In genomic region chr14:94051779-94052178, GRCh38 we compare ENCODE assay signal across 16 cellular contexts. TPM values are rescaled to one million over a fixed set of nuclear protein-coding genes. Genes with fewer than 3 reads are reported as not detected.
A peak's percentile ranks its signal among the peaks of the same experiment; 100 is the strongest.
DNase-seq lines count a peak whose midpoint lies in the region; ATAC-seq and TF ChIP-seq lines count a peak whose summit lies in the region.
"Had no signal": no experiment of that assay in that cellular context is flagged by ENCODE, and none has a peak within 500 bp of the region (broad histone marks: within the 10 kb centered on the region; RNA-seq: fewer than 3 reads in every experiment).

No MANE protein-coding gene starts in this region.

- peaks cover 15 to 28% (median 24%) of the 10 kb centered on the region in 3 donors for H3K4me1 Mint-ChIP-seq in CD8-positive, alpha-beta memory T cell
- peaks cover 10% of the 10 kb centered on the region; the same call in 2 of the 3 replicates for H3K4me1 Mint-ChIP-seq in GM23338
- peaks cover 10 to 51% (median 23%) of the 10 kb centered on the region in 7 donors for H3K4me1 Mint-ChIP-seq in naive thymus-derived CD4-positive, alpha-beta T cell

- H3F3A ChIP-seq in GM23338 (replicated peaks; ENCODE audit: low read depth), result no peaks in the 10 kb centered on the region

- no peak overlapping the region for H2AFZ ChIP-seq in GM23338

- no peak for TF ChIP-seq CTCF in GM23338 (conservative IDR thresholded peaks at IDR 0.05; ENCODE audit: low read depth in 2 of 2)

- no peaks in the 10 kb centered on the region for H3K79me2 ChIP-seq in GM23338 (replicated peaks; ENCODE audit: insufficient read depth)

- H3K4me2 ChIP-seq in GM23338, result no peak overlapping the region
- H3K4me2 ChIP-seq: BLaER1 had no signal

- H3K27ac ChIP-seq in CD8-positive, alpha-beta memory T cell (ENCODE audit: low read depth, low read length), result peak overlapping the region; percentile 2
- no peak overlapping the region for H3K27ac ChIP-seq in GM23338 (ENCODE audit: low read depth)
- peak overlapping the region; percentile 68 for H3K27ac ChIP-seq in caudate nucleus (ENCODE audit: low read depth, low read length)
- no peak overlapping the region for H3K27ac ChIP-seq in naive thymus-derived CD4-positive, alpha-beta T cell (ENCODE audit: low read depth, low read length)
- H3K27ac ChIP-seq: BLaER1, body of pancreas had no signal

- ATAC-seq in GM23338 (no peak), HG02571 (IDR thresholded peaks at IDR 0.05; ENCODE audit: unreplicated experiment) (no peak), HG02642 (IDR thresholded peaks at IDR 0.05; ENCODE audit: poor library complexity, unreplicated experiment) (no peak)
- ATAC-seq in naive thymus-derived CD4-positive, alpha-beta T cell, result no peak
- ATAC-seq: body of pancreas had no signal

- peak overlapping the region in 4 of 8 donors; percentile 9 to 67 (median 34) for H3K27ac Mint-ChIP-seq in CD8-positive, alpha-beta memory T cell
- peak overlapping the region; percentile 42; the same call in 1 of the 2 replicates for H3K27ac Mint-ChIP-seq in GM23338
- peak overlapping the region in 6 of 9 donors; percentile 31 to 70 (median 60) for H3K27ac Mint-ChIP-seq in naive thymus-derived CD4-positive, alpha-beta T cell
- H3K27ac Mint-ChIP-seq: activated B cell treated with CpG ODN at 0.5 μM for 24 hours; stimulated activated naive CD8-positive, alpha-beta T cell treated with anti-CD3 and anti-CD28 coated beads, Interleukin-15, Interleukin-2, amounts not matched to agents 100 ng/mL and 50 ng/mL, for 24 hours had no signal

- H3K27me3 Mint-ChIP-seq in CD8-positive, alpha-beta memory T cell, result no peaks in the 10 kb centered on the region
- H3K27me3 Mint-ChIP-seq in GM23338 (ENCODE audit: insufficient read depth, low read depth, poor library complexity), result peaks cover 4% of the 10 kb centered on the region
- no peaks in the 10 kb centered on the region for H3K27me3 Mint-ChIP-seq in naive thymus-derived CD4-positive, alpha-beta T cell
- H3K27me3 Mint-ChIP-seq: activated B cell treated with CpG ODN at 0.5 μM for 24 hours; stimulated activated naive CD8-positive, alpha-beta T cell treated with anti-CD3 and anti-CD28 coated beads, Interleukin-15, Interleukin-2, amounts not matched to agents 100 ng/mL and 50 ng/mL, for 24 hours had no signal

- intact Hi-C loops in naive thymus-derived CD4-positive, alpha-beta T cell (cut with micrococcal nuclease), result loop anchor here in 1 of 2 donors (5.0 kb wide), 1 partner anchor 86 kb away; no protein-coding TSS in a partner anchor

- DNase-seq in CD8-positive, alpha-beta memory T cell, result no peak
- DNase-seq in GM23338 (ENCODE audit: low spot score), result no peak
- no peak for DNase-seq in caudate nucleus (lab: John Stamatoyannopoulos, UW)
- no peak for DNase-seq in naive thymus-derived CD4-positive, alpha-beta T cell
- no peak for DNase-seq in HT-29 (ENCODE audit: low spot score)
- DNase-seq in NCI-H2196 (lab: John Stamatoyannopoulos, UW; ENCODE audit: unreplicated experiment), result no peak
- DNase-seq: activated B cell treated with CpG ODN at 0.5 μM for 24 hours, NCI-H2029 treated with DMSO at 0.1 percent for 48 hours, NCI-H774 had no signal

- H3K9me3 ChIP-seq in CD8-positive, alpha-beta memory T cell (ENCODE audit: low read length), result no peaks in the 10 kb centered on the region
- H3K9me3 ChIP-seq in naive thymus-derived CD4-positive, alpha-beta T cell (ENCODE audit: control insufficient read depth in 2 of 3, low read length in 3 of 3), result no peaks in the 10 kb centered on the region
- H3K9me3 ChIP-seq: BLaER1, body of pancreas had no signal

- H3K9me2 ChIP-seq in GM23338 (ENCODE audit: insufficient read depth), result no peaks in the 10 kb centered on the region

- peaks cover 89% of the 10 kb centered on the region for H3K36me3 ChIP-seq in CD8-positive, alpha-beta memory T cell (ENCODE audit: insufficient read depth, low read length)
- peaks cover 20% of the 10 kb centered on the region for H3K36me3 ChIP-seq in GM23338 (ENCODE audit: insufficient read depth)
- H3K36me3 ChIP-seq in naive thymus-derived CD4-positive, alpha-beta T cell (ENCODE audit: control insufficient read depth in 2 of 3, insufficient read depth in 3 of 3, low read length in 3 of 3), result peaks cover 26 to 96% (median 47%) of the 10 kb centered on the region in 3 experiments

- H3K9me3 Mint-ChIP-seq in CD8-positive, alpha-beta memory T cell, result no peaks in the 10 kb centered on the region
- no peaks in the 10 kb centered on the region for H3K9me3 Mint-ChIP-seq in GM23338
- H3K9me3 Mint-ChIP-seq in naive thymus-derived CD4-positive, alpha-beta T cell, result no peaks in the 10 kb centered on the region
- H3K9me3 Mint-ChIP-seq: activated B cell treated with CpG ODN at 0.5 μM for 24 hours; stimulated activated naive CD8-positive, alpha-beta T cell treated with anti-CD3 and anti-CD28 coated beads, Interleukin-15, Interleukin-2, amounts not matched to agents 100 ng/mL and 50 ng/mL, for 24 hours had no signal

- POLR2A ChIA-PET in CD8-positive, alpha-beta memory T cell (lab: Charles Lee), result no interaction called here
- POLR2A ChIA-PET in naive thymus-derived CD4-positive, alpha-beta T cell (lab: Charles Lee), result interaction anchor here (0.8 kb wide), 2 partner anchors 27 to 29 kb away, joined by 3 to 4 read pairs; no protein-coding TSS in a partner anchor

- no peak overlapping the region for H3K4me3 ChIP-seq in CD8-positive, alpha-beta memory T cell (ENCODE audit: low read length)
- H3K4me3 ChIP-seq in GM23338, result no peak overlapping the region
- H3K4me3 ChIP-seq in naive thymus-derived CD4-positive, alpha-beta T cell (ENCODE audit: low read length), result no peak overlapping the region
- H3K4me3 ChIP-seq: BLaER1, body of pancreas had no signal

- CTCF ChIA-PET in CD8-positive, alpha-beta memory T cell (lab: Charles Lee), result interaction anchor here (1.5 to 1.9 kb wide), 2 partner anchors 15 to 85 kb away, joined by 4 to 7 read pairs; no protein-coding TSS in a partner anchor
- CTCF ChIA-PET in naive thymus-derived CD4-positive, alpha-beta T cell (lab: Charles Lee), result interaction anchor here (1.7 to 1.9 kb wide), 2 partner anchors 16 to 85 kb away, joined by 5 to 7 read pairs; no protein-coding TSS in a partner anchor

- H3K27me3 ChIP-seq in CD8-positive, alpha-beta memory T cell (ENCODE audit: insufficient read depth, low read length, poor library complexity, severe bottlenecking), result no peaks in the 10 kb centered on the region
- no peaks in the 10 kb centered on the region for H3K27me3 ChIP-seq in GM23338 (ENCODE audit: insufficient read depth)
- no peaks in the 10 kb centered on the region for H3K27me3 ChIP-seq in naive thymus-derived CD4-positive, alpha-beta T cell (ENCODE audit: control insufficient read depth in 2 of 2, insufficient read depth in 2 of 2, low read length in 2 of 2)
- H3K27me3 ChIP-seq: BLaER1, body of pancreas had no signal

- peaks cover 12 to 95% (median 45%) of the 10 kb centered on the region in 3 donors for H3K36me3 Mint-ChIP-seq in CD8-positive, alpha-beta memory T cell
- H3K36me3 Mint-ChIP-seq in GM23338 (ENCODE audit: low read depth), result peaks cover 84% of the 10 kb centered on the region
- peaks cover 15 to 72% (median 47%) of the 10 kb centered on the region in 5 donors for H3K36me3 Mint-ChIP-seq in naive thymus-derived CD4-positive, alpha-beta T cell

- peaks cover 2% of the 10 kb centered on the region for H3K4me1 ChIP-seq in CD8-positive, alpha-beta memory T cell (ENCODE audit: insufficient read depth, low read length)
- H3K4me1 ChIP-seq in GM23338 (ENCODE audit: insufficient read depth), result no peaks in the 10 kb centered on the region
- H3K4me1 ChIP-seq in naive thymus-derived CD4-positive, alpha-beta T cell (ENCODE audit: control insufficient read depth in 2 of 2, insufficient read depth in 2 of 2, low read length in 2 of 2), result peaks cover 0 to 8% of the 10 kb centered on the region in 2 donors

- peaks cover 7% of the 10 kb centered on the region for H4K20me1 ChIP-seq in GM23338 (replicated peaks; ENCODE audit: insufficient read depth)

- no peak overlapping the region for H3K4me3 Mint-ChIP-seq in CD8-positive, alpha-beta memory T cell
- H3K4me3 Mint-ChIP-seq in GM23338, result no peak overlapping the region
- H3K4me3 Mint-ChIP-seq in naive thymus-derived CD4-positive, alpha-beta T cell, result no peak overlapping the region
- H3K4me3 Mint-ChIP-seq: activated B cell treated with CpG ODN at 0.5 μM for 24 hours; stimulated activated naive CD8-positive, alpha-beta T cell treated with anti-CD3 and anti-CD28 coated beads, Interleukin-15, Interleukin-2, amounts not matched to agents 100 ng/mL and 50 ng/mL, for 24 hours had no signal

RNA-seq across cellular contexts. Expression of gene OTUB2, which starts 25.6 kb away (rescaled TPM):
- total RNA-seq in CD8-positive, alpha-beta memory T cell, result 1 to 10 TPM; 1.1 to 1.8 TPM
- 0.12 TPM for polyA plus RNA-seq in CD8-positive, alpha-beta memory T cell
- total RNA-seq in GM23338 (2014; rRNA removed; shearing (Covaris generic)), result 4.1 and 4.4 TPM in 2 replicates
- 1.9 and 2.1 TPM in 2 replicates for polyA plus RNA-seq in GM23338 (2016; fragmentation: Nextera tagmentation; extraction: Ambion mirVana)
- 1 to 10 TPM in 1 of 5 experiments, under 1 TPM in 3, not detected in 1; 0.11 to 2.5 (median 0.63) TPM for total RNA-seq in naive thymus-derived CD4-positive, alpha-beta T cell
- polyA plus RNA-seq in naive thymus-derived CD4-positive, alpha-beta T cell, result under 1 TPM; 0.35 to 0.56 TPM
- 2.3 and 2.4 TPM in 2 replicates for total RNA-seq in HT-29 (2014; rRNA removed; shearing (Covaris generic))
- total RNA-seq: activated B cell treated with CpG ODN at 0.5 μM for 24 hours had no signal

RNA-seq across cellular contexts. Expression of gene DDX24, which starts 29.2 kb away (rescaled TPM):
- total RNA-seq in CD8-positive, alpha-beta memory T cell, result 100 to 1,000 TPM; 274 to 283 TPM
- 287 TPM for polyA plus RNA-seq in CD8-positive, alpha-beta memory T cell
- total RNA-seq in GM23338 (2014; rRNA removed; shearing (Covaris generic)), result 137 and 150 TPM in 2 replicates
- polyA plus RNA-seq in GM23338 (2016; fragmentation: Nextera tagmentation; extraction: Ambion mirVana), result 263 and 265 TPM in 2 replicates
- 100 to 1,000 TPM; 214 to 438 (median 333) TPM for total RNA-seq in naive thymus-derived CD4-positive, alpha-beta T cell
- 100 to 1,000 TPM; 190 to 306 TPM for polyA plus RNA-seq in naive thymus-derived CD4-positive, alpha-beta T cell
- total RNA-seq in HT-29 (2014; rRNA removed; shearing (Covaris generic)), result 66.9 and 67.7 TPM in 2 replicates

RNA-seq across cellular contexts. Expression of gene IFI27L1, which starts 29.3 kb away (rescaled TPM):
- 10 to 100 TPM; 15.5 to 18.4 TPM for total RNA-seq in CD8-positive, alpha-beta memory T cell
- polyA plus RNA-seq in CD8-positive, alpha-beta memory T cell, result 8.3 TPM
- total RNA-seq in GM23338 (2014; rRNA removed; shearing (Covaris generic)), result 3.9 and 9.7 TPM in 2 replicates
- polyA plus RNA-seq in GM23338 (2016; fragmentation: Nextera tagmentation; extraction: Ambion mirVana), result 28.6 and 30.8 TPM in 2 replicates
- 10 to 100 TPM in 2 of 5 experiments, 1 to 10 TPM in 3; 6.3 to 31.8 (median 8.2) TPM for total RNA-seq in naive thymus-derived CD4-positive, alpha-beta T cell
- polyA plus RNA-seq in naive thymus-derived CD4-positive, alpha-beta T cell, result 1 to 10 TPM; 7.6 to 8.5 TPM
- 9.6 and 12.7 TPM in 2 replicates for total RNA-seq in HT-29 (2014; rRNA removed; shearing (Covaris generic))

RNA-seq across cellular contexts. Expression of gene CCDC197, which starts 54.7 kb away (rescaled TPM):
- not detected for total RNA-seq in CD8-positive, alpha-beta memory T cell
- not detected for polyA plus RNA-seq in CD8-positive, alpha-beta memory T cell
- total RNA-seq in GM23338 (2014; rRNA removed; shearing (Covaris generic)), result not detected in 2 replicates
- polyA plus RNA-seq in GM23338 (2016; fragmentation: Nextera tagmentation; extraction: Ambion mirVana), result not detected in 2 replicates
- not detected for total RNA-seq in naive thymus-derived CD4-positive, alpha-beta T cell
- polyA plus RNA-seq in naive thymus-derived CD4-positive, alpha-beta T cell, result not detected
- not detected in 2 replicates for total RNA-seq in HT-29 (2014; rRNA removed; shearing (Covaris generic))
- total RNA-seq: activated B cell treated with CpG ODN at 0.5 μM for 24 hours, body of pancreas, occipital lobe, skeletal muscle tissue had no signal

RNA-seq across cellular contexts. Expression of gene IFI27, which starts 58.8 kb away (rescaled TPM):
- 1 to 10 TPM; 1.3 TPM for total RNA-seq in CD8-positive, alpha-beta memory T cell
- 5.5 TPM for polyA plus RNA-seq in CD8-positive, alpha-beta memory T cell
- 0.23 and 0.49 TPM in 2 replicates for total RNA-seq in GM23338 (2014; rRNA removed; shearing (Covaris generic))
- polyA plus RNA-seq in GM23338 (2016; fragmentation: Nextera tagmentation; extraction: Ambion mirVana), result 1.2 and 1.6 TPM in 2 replicates
- 100 to 1,000 TPM in 1 of 5 experiments, 1 to 10 TPM in 1, under 1 TPM in 1, not detected in 2; 1.00 to 221 (median 2.9) TPM for total RNA-seq in naive thymus-derived CD4-positive, alpha-beta T cell
- under 1 TPM in 1 of 2 donors, not detected in 1; 0.74 TPM for polyA plus RNA-seq in naive thymus-derived CD4-positive, alpha-beta T cell
- total RNA-seq in HT-29 (2014; rRNA removed; shearing (Covaris generic)), result 481 and 816 TPM in 2 replicates

Comparison
In these comparisons a context has a peak if more than half of its experiments do, and no peak if none do; other contexts are left out.
1. H3K27ac ChIP-seq: peak in CD8-positive, alpha-beta memory T cell (single experiment) and caudate nucleus (single experiment); none in GM23338 (single experiment) and naive thymus-derived CD4-positive, alpha-beta T cell (single experiment).